Comparison of ENCODE assay signal across 13 cellular contexts in genomic region chr15:79265167-79265566, GRCh38. TPM values are rescaled to one million over a fixed set of nuclear protein-coding genes. Genes with fewer than 3 reads are reported as not detected.
"Had no signal": no experiment of that assay in that cellular context is flagged by ENCODE, and none has a peak within 500 bp of the region (broad histone marks: within the 10 kb centered on the region; RNA-seq: fewer than 3 reads in every experiment).

No MANE protein-coding gene starts in this region.

- DNase-seq: activated CD8-positive, alpha-beta memory T cell treated with anti-CD3 and anti-CD28 coated beads, Interleukin-2, amount 50 U/mL, for 48 hours; activated CD8-positive, alpha-beta T cell treated with anti-CD3 and anti-CD28 coated beads for 36 hours; effector CD4-positive, alpha-beta T cell; glutamatergic neuron; pancreas; stimulated activated CD4-positive, alpha-beta T cell treated with anti-CD3 and anti-CD28 coated beads, Interleukin-4, amount 100 ng/mL, for 4 hours; T-helper 9 cell had no signal

- ATAC-seq: activated CD8-positive, alpha-beta T cell treated with anti-CD3 and anti-CD28 coated beads for 36 hours; left lobe of liver had no signal

- H3K4me1 ChIP-seq: ascending aorta, pancreas, tibial nerve had no signal

- H3K27me3 ChIP-seq: ascending aorta, tibial nerve had no signal

- H3K4me3 ChIP-seq: ascending aorta, pancreas, tibial nerve had no signal

- H3K9me3 ChIP-seq: ascending aorta, pancreas, tibial nerve had no signal

- H3K36me3 ChIP-seq: ascending aorta, pancreas, tibial nerve had no signal

- H3K27ac ChIP-seq: pancreas had no signal

RNA-seq across cellular contexts. Expression of gene ANKRD34C, which starts 17.4 kb away (rescaled TPM):
- total RNA-seq: activated CD8-positive, alpha-beta T cell treated with anti-CD3 and anti-CD28 coated beads for 36 hours; ascending aorta; epithelial cell of proximal tubule; left lobe of liver; mesenteric fat pad; SK-MEL-5; tibial nerve had no signal
